In the genomic region with DNA sequence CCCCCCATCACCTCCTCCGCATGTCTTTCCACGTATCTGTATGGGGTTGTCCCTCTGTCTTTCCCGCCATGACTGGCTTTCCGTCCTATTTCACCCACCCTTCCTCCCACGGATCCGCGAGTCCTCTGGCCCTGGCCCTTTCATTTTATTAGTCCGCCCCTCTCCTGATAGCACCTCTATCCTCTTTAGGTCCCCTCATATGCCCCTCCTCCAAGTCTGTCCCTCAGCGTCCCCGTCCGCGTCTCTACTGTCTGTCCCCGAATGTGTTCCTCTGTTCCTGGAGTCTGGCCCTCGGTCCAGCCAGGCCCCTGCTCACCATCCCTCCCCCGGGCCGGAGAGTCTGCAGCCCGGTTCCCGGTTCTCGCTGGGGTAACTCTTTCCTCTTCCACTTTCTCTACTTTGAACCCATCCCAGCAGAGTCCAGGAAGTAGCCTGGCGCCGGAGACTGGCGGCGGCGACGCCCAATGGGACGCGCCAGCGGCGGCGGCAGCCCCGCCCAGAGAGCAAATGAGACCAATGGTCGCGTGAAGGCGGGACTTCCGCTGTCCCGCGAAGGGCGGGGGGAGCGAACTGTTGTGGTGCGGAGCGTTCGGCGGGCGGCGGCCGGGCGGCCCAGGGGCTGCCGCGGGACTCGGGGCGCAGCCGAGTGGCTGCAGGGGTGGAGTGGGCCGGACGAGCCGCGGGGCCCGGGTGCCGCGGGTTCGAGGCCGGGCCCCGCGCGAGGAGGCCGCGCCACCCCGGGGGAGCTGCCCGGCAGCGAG, we compare ENCODE assay signal across 1 cellular context.
A peak's percentile ranks its signal among the peaks of the same experiment; 100 is the strongest.
TF ChIP-seq lines count a peak whose summit lies in the region.

SAP30L (plus strand) TSS at position 576 of the 761 bp plus-strand sequence. CDS start 608 bp downstream, outside the sequence.

TF ChIP-seq in K562, 482 proteins besides CTCF, POLR2A, EP300 and RAD21 (continued from another document and continues in another):
- TF ChIP-seq, protein P1, sequence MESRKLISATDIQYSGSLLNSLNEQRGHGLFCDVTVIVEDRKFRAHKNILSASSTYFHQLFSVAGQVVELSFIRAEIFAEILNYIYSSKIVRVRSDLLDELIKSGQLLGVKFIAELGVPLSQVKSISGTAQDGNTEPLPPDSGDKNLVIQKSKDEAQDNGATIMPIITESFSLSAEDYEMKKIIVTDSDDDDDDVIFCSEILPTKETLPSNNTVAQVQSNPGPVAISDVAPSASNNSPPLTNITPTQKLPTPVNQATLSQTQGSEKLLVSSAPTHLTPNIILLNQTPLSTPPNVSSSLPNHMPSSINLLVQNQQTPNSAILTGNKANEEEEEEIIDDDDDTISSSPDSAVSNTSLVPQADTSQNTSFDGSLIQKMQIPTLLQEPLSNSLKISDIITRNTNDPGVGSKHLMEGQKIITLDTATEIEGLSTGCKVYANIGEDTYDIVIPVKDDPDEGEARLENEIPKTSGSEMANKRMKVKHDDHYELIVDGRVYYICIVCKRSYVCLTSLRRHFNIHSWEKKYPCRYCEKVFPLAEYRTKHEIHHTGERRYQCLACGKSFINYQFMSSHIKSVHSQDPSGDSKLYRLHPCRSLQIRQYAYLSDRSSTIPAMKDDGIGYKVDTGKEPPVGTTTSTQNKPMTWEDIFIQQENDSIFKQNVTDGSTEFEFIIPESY (CRISPR knock-in tag; IDR thresholded peaks at IDR 0.05), result no peak
- no peak for TF ChIP-seq DIDO1 (tag; IDR thresholded peaks at IDR 0.05; ENCODE audit: low read depth)
- TF ChIP-seq CREB1 (IDR thresholded peaks at IDR 0.05), result peak; percentile 34; the same call in 1 of the 2 replicates
- TF ChIP-seq CREB1 (CRISPR knock-in tag; IDR thresholded peaks at IDR 0.05), result 0 out of 2 replicates have a peak, but pooled peaks have one; percentile 24
- TF ChIP-seq, protein P2, sequence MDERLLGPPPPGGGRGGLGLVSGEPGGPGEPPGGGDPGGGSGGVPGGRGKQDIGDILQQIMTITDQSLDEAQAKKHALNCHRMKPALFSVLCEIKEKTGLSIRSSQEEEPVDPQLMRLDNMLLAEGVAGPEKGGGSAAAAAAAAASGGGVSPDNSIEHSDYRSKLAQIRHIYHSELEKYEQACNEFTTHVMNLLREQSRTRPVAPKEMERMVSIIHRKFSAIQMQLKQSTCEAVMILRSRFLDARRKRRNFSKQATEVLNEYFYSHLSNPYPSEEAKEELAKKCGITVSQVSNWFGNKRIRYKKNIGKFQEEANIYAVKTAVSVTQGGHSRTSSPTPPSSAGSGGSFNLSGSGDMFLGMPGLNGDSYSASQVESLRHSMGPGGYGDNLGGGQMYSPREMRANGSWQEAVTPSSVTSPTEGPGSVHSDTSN (CRISPR knock-in tag; IDR thresholded peaks at IDR 0.05; ENCODE audit: low read depth), result peak; percentile 96
- TF ChIP-seq, protein P2 (tag; conservative IDR thresholded peaks at IDR 0.05; ENCODE audit: low read depth), result peak; percentile 97
- TF ChIP-seq, protein P3, sequence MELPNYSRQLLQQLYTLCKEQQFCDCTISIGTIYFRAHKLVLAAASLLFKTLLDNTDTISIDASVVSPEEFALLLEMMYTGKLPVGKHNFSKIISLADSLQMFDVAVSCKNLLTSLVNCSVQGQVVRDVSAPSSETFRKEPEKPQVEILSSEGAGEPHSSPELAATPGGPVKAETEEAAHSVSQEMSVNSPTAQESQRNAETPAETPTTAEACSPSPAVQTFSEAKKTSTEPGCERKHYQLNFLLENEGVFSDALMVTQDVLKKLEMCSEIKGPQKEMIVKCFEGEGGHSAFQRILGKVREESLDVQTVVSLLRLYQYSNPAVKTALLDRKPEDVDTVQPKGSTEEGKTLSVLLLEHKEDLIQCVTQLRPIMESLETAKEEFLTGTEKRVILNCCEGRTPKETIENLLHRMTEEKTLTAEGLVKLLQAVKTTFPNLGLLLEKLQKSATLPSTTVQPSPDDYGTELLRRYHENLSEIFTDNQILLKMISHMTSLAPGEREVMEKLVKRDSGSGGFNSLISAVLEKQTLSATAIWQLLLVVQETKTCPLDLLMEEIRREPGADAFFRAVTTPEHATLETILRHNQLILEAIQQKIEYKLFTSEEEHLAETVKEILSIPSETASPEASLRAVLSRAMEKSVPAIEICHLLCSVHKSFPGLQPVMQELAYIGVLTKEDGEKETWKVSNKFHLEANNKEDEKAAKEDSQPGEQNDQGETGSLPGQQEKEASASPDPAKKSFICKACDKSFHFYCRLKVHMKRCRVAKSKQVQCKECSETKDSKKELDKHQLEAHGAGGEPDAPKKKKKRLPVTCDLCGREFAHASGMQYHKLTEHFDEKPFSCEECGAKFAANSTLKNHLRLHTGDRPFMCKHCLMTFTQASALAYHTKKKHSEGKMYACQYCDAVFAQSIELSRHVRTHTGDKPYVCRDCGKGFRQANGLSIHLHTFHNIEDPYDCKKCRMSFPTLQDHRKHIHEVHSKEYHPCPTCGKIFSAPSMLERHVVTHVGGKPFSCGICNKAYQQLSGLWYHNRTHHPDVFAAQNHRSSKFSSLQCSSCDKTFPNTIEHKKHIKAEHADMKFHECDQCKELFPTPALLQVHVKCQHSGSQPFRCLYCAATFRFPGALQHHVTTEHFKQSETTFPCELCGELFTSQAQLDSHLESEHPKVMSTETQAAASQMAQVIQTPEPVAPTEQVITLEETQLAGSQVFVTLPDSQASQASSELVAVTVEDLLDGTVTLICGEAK (IDR thresholded peaks at IDR 0.05), result peak; percentile 91
- TF ChIP-seq, protein P3 (CRISPR knock-in tag; IDR thresholded peaks at IDR 0.05), result no peak
- TF ChIP-seq E2F6 (IDR thresholded peaks at IDR 0.05; ENCODE audit: borderline replicate concordance in 1 of 2, extremely low read depth in 1 of 2, insufficient read depth in 1 of 2, insufficient read length in 1 of 2, low read depth in 1 of 2, low read length in 1 of 2, poor library complexity in 1 of 2, severe bottlenecking in 1 of 2), result peak in 1 of 2 experiments; percentile 35
- TF ChIP-seq CTBP1 (IDR thresholded peaks at IDR 0.05; ENCODE audit: borderline replicate concordance), result peak; percentile 40
- TF ChIP-seq ZBTB2 (IDR thresholded peaks at IDR 0.05), result 0 out of 2 replicates have a peak, but pooled peaks have one; percentile 47
- TF ChIP-seq HOXB6 (CRISPR knock-in tag; IDR thresholded peaks at IDR 0.05; ENCODE audit: borderline replicate concordance), result no peak
- peak; percentile 67 for TF ChIP-seq RB1 (IDR thresholded peaks at IDR 0.05; ENCODE audit: low read depth)
- TF ChIP-seq MLLT1 (IDR thresholded peaks at IDR 0.05), result 0 out of 4 replicates have a peak, but pooled peaks of 1 of the 2 experiments have one; percentile 22
- peak; percentile 74 for TF ChIP-seq POLR2AphosphoS5 (IDR thresholded peaks at IDR 0.05; ENCODE audit: control insufficient read depth, insufficient read depth, low read depth, low read length)
- TF ChIP-seq RBM25 (IDR thresholded peaks at IDR 0.05; ENCODE audit: low read depth, low read length, severe bottlenecking), result peak; percentile 100
- TF ChIP-seq EP400 (IDR thresholded peaks at IDR 0.05), result peak; percentile 25; the same call in 1 of the 2 replicates
- peak; percentile 65 for TF ChIP-seq CXXC5 (CRISPR knock-in tag; IDR thresholded peaks at IDR 0.05)
- no peak for TF ChIP-seq ZNF146 (CRISPR knock-in tag; IDR thresholded peaks at IDR 0.05; ENCODE audit: unreplicated experiment)
- peak; percentile 39 for TF ChIP-seq PCBP1 (IDR thresholded peaks at IDR 0.05; ENCODE audit: low read depth, low read length, poor library complexity, severe bottlenecking)
- no peak for TF ChIP-seq XRCC3 (IDR thresholded peaks at IDR 0.05)
- no peak for TF ChIP-seq NELFE (IDR thresholded peaks at IDR 0.05; ENCODE audit: insufficient read depth, insufficient read length)
- peak; percentile 62; the same call in 1 of the 2 replicates for TF ChIP-seq LARP7 (IDR thresholded peaks at IDR 0.05)
- no peak for TF ChIP-seq MTA1 (IDR thresholded peaks at IDR 0.05; ENCODE audit: borderline replicate concordance)
- 0 out of 4 replicates have a peak, but pooled peaks of 1 of the 2 experiments have one; percentile 19 for TF ChIP-seq TEAD1 (CRISPR knock-in tag; IDR thresholded peaks at IDR 0.05)
- TF ChIP-seq NKRF (IDR thresholded peaks at IDR 0.05; ENCODE audit: borderline replicate concordance), result peak; percentile 65; the same call in 1 of the 2 replicates
- peak; percentile 29; the same call in 1 of the 2 replicates for TF ChIP-seq DPF2 (IDR thresholded peaks at IDR 0.05)
- TF ChIP-seq ZNF165 (CRISPR knock-in tag; IDR thresholded peaks at IDR 0.05; ENCODE audit: borderline replicate concordance), result no peak
- 0 out of 2 replicates have a peak, but pooled peaks have one; percentile 56 for TF ChIP-seq E2F1 (CRISPR knock-in tag; IDR thresholded peaks at IDR 0.05)
- peak; percentile 79; the same call in 1 of the 2 replicates for TF ChIP-seq OTX1 (CRISPR knock-in tag; IDR thresholded peaks at IDR 0.05)
